Comparison of ENCODE assay signal across 1 cellular context in the genomic region with DNA sequence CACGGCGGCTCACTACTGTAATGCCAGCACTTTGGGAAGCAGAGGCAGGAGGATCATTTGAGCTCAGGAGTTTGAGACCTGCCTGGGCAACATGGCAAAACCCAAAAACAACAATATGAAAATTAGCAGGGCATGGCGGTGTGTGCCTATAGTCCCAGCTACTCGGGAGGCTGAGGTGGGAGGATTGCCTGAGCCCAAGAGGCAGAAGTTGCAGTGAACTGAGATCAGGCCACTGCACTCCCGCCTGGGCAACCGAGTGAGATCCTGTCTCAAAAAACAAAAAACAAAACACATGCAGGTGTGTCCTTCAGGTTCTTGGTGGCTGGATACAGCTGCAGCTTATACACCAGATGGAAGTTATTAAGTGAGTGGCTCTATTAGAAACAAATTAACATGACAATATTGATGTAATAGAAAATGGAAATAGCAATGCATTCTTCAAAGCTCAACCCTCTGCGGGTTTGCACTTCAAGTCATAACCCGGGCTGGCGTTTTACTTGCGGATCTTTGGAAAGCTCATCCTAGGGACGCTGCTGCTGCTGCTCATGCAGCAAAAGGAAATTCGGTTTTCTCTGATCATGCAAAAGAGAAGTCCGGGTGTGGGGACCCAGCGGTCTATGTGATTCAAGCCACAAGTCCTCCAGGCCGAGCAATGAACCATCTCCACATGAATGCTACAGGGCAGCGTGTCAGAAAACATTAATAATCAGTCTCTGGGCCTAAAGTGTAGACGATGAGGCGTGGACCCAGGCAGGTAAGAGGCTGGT.
TF ChIP-seq lines count a peak whose summit lies in the region.

No MANE protein-coding gene starts in this region.

TF ChIP-seq in WTC11, 78 proteins besides CTCF, POLR2A, EP300 and RAD21 (continued from another document):
- TF ChIP-seq, protein P1, sequence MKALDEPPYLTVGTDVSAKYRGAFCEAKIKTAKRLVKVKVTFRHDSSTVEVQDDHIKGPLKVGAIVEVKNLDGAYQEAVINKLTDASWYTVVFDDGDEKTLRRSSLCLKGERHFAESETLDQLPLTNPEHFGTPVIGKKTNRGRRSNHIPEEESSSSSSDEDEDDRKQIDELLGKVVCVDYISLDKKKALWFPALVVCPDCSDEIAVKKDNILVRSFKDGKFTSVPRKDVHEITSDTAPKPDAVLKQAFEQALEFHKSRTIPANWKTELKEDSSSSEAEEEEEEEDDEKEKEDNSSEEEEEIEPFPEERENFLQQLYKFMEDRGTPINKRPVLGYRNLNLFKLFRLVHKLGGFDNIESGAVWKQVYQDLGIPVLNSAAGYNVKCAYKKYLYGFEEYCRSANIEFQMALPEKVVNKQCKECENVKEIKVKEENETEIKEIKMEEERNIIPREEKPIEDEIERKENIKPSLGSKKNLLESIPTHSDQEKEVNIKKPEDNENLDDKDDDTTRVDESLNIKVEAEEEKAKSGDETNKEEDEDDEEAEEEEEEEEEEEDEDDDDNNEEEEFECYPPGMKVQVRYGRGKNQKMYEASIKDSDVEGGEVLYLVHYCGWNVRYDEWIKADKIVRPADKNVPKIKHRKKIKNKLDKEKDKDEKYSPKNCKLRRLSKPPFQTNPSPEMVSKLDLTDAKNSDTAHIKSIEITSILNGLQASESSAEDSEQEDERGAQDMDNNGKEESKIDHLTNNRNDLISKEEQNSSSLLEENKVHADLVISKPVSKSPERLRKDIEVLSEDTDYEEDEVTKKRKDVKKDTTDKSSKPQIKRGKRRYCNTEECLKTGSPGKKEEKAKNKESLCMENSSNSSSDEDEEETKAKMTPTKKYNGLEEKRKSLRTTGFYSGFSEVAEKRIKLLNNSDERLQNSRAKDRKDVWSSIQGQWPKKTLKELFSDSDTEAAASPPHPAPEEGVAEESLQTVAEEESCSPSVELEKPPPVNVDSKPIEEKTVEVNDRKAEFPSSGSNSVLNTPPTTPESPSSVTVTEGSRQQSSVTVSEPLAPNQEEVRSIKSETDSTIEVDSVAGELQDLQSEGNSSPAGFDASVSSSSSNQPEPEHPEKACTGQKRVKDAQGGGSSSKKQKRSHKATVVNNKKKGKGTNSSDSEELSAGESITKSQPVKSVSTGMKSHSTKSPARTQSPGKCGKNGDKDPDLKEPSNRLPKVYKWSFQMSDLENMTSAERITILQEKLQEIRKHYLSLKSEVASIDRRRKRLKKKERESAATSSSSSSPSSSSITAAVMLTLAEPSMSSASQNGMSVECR (CRISPR knock-in tag; IDR thresholded peaks at IDR 0.05; ENCODE audit: borderline replicate concordance), result no peak
- TF ChIP-seq ZNF121 (CRISPR knock-in tag; IDR thresholded peaks at IDR 0.05), result peak; percentile 86
- TF ChIP-seq GABPB1 (CRISPR knock-in tag; IDR thresholded peaks at IDR 0.05), result no peak
- TF ChIP-seq, protein P2, sequence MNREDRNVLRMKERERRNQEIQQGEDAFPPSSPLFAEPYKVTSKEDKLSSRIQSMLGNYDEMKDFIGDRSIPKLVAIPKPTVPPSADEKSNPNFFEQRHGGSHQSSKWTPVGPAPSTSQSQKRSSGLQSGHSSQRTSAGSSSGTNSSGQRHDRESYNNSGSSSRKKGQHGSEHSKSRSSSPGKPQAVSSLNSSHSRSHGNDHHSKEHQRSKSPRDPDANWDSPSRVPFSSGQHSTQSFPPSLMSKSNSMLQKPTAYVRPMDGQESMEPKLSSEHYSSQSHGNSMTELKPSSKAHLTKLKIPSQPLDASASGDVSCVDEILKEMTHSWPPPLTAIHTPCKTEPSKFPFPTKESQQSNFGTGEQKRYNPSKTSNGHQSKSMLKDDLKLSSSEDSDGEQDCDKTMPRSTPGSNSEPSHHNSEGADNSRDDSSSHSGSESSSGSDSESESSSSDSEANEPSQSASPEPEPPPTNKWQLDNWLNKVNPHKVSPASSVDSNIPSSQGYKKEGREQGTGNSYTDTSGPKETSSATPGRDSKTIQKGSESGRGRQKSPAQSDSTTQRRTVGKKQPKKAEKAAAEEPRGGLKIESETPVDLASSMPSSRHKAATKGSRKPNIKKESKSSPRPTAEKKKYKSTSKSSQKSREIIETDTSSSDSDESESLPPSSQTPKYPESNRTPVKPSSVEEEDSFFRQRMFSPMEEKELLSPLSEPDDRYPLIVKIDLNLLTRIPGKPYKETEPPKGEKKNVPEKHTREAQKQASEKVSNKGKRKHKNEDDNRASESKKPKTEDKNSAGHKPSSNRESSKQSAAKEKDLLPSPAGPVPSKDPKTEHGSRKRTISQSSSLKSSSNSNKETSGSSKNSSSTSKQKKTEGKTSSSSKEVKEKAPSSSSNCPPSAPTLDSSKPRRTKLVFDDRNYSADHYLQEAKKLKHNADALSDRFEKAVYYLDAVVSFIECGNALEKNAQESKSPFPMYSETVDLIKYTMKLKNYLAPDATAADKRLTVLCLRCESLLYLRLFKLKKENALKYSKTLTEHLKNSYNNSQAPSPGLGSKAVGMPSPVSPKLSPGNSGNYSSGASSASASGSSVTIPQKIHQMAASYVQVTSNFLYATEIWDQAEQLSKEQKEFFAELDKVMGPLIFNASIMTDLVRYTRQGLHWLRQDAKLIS (CRISPR knock-in tag; IDR thresholded peaks at IDR 0.05; ENCODE audit: borderline replicate concordance), result no peak
- no peak for TF ChIP-seq ZNF423 (CRISPR knock-in tag; IDR thresholded peaks at IDR 0.05)
- TF ChIP-seq ZBTB21 (CRISPR knock-in tag; IDR thresholded peaks at IDR 0.05; ENCODE audit: borderline replicate concordance), result no peak
